ENCODE assay signal across 1 cellular context in the genomic region with DNA sequence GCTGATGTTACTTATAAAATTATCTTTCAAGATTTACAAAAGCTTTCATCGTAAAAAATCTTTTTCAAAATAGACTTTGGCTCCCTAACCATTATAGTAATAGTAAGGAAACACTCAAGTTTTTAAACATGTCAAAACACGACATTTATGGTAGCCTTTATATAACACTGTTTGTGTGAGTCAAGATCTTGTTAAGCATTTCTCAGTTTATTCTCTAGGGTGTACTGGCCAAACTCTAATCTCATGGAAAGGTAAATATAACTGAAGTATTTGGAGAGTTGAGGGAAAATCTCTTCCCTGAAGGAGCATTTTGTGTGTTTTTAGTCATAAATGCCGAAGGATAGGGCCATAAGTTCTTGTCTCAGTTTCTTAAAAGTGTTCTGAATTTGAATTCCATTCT.
TF ChIP-seq lines count a peak whose summit lies in the region.

No MANE protein-coding gene starts in this region.

TF ChIP-seq in K562, 482 proteins besides CTCF, POLR2A, EP300 and RAD21 (continued from another document):
- TF ChIP-seq, protein P1, sequence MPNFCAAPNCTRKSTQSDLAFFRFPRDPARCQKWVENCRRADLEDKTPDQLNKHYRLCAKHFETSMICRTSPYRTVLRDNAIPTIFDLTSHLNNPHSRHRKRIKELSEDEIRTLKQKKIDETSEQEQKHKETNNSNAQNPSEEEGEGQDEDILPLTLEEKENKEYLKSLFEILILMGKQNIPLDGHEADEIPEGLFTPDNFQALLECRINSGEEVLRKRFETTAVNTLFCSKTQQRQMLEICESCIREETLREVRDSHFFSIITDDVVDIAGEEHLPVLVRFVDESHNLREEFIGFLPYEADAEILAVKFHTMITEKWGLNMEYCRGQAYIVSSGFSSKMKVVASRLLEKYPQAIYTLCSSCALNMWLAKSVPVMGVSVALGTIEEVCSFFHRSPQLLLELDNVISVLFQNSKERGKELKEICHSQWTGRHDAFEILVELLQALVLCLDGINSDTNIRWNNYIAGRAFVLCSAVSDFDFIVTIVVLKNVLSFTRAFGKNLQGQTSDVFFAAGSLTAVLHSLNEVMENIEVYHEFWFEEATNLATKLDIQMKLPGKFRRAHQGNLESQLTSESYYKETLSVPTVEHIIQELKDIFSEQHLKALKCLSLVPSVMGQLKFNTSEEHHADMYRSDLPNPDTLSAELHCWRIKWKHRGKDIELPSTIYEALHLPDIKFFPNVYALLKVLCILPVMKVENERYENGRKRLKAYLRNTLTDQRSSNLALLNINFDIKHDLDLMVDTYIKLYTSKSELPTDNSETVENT (CRISPR knock-in tag; IDR thresholded peaks at IDR 0.05) = no peak
